8 cellular contexts compared by ENCODE assay signal in the genomic region with DNA sequence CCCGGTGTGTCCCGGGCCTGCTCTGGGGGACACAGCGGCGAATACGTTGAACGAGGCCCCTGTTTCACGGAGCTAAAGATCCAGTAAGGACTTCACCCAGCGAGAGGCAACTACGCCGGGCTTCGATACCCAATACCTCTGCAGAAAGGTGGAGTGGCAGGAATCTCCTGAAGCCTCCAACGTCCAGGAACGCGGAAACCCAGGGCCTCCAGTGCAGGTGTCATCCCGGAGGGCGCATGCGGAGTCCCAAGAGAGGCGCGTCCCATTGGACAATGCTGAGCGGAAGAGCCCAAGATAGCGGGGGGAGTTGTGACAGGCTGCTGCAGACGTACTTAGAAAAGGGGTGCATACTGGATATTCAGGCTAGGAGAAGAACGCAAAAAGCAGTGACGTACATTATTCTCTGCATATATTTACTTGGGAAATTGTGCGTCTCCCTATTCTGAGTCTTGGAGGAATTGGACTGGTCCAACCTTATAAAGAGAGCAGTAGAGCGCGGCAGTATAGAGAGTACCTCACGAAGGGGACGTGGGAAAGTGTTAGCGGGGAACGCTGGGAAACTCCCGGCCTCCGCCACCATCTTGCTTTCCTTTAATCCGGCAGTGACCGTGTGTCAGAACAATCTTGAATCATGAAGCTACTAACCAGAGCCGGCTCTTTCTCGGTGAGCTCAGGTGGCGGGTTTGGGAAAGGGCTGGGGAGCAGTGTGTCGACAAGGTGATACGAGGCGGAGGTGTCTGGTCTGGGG. TPM values are rescaled to one million over a fixed set of nuclear protein-coding genes. Genes with fewer than 3 reads are reported as not detected.
A peak's percentile ranks its signal among the peaks of the same experiment; 100 is the strongest.
DNase-seq lines count a peak whose midpoint lies in the region; ATAC-seq, FAIRE-seq and TF ChIP-seq lines count a peak whose summit lies in the region.

A gene (plus strand): TSS at position 569 of the 748 bp plus-strand sequence. CDS start 63 bp downstream, at position 632.

- H3K9me3 ChIP-seq in OCI-LY1 (ENCODE audit: low read length) (no peaks in the 10 kb centered on the region), endothelial cell of umbilical vein (replicated peaks; ENCODE audit: control insufficient read depth, insufficient read depth, low read length) (no peaks in the 10 kb centered on the region)

- peaks cover 44% of the 10 kb centered on the region for H3K4me1 ChIP-seq in OCI-LY1 (ENCODE audit: insufficient read depth, low read length, severe bottlenecking)
- H3K4me1 ChIP-seq in endothelial cell of umbilical vein (ENCODE audit: control insufficient read depth, extremely low read depth, insufficient read depth, low read length): peaks cover 16% of the 10 kb centered on the region

- CTCF ChIA-PET in endothelial cell of umbilical vein (lab: Charles Lee): interaction anchor here (1.4 to 2.1 kb wide), 3 partner anchors 146 to 347 kb away, joined by 4 to 19 read pairs (median 6); no protein-coding TSS in a partner anchor

- peak; percentile 73 for ATAC-seq in GM21526 (IDR thresholded peaks at IDR 0.05; ENCODE audit: low FRiP score, unreplicated experiment)

- POLR2A ChIA-PET in endothelial cell of umbilical vein (lab: Charles Lee): interaction anchor here (0.8 to 1.4 kb wide), 3 partner anchors 21 to 235 kb away, joined by 3 to 5 read pairs (median 3); no protein-coding TSS in a partner anchor

- TF ChIP-seq CTCF in OCI-LY1 (IDR thresholded peaks at IDR 0.05; ENCODE audit: low read length): no peak
- no peak for TF ChIP-seq CTCF in endothelial cell of umbilical vein (IDR thresholded peaks at IDR 0.05; ENCODE audit: extremely low read depth in 1 of 2, insufficient read depth in 1 of 2, low read depth in 1 of 2, low read length in 2 of 2)

- H3K9ac ChIP-seq in OCI-LY1 (ENCODE audit: low read length) (peak within 1 kb of the TSS; percentile 93), endothelial cell of umbilical vein (replicated peaks; ENCODE audit: extremely low read depth, insufficient read depth, low read length) (peak within 1 kb of the TSS; percentile 97)

- H3K4me2 ChIP-seq in OCI-LY1 (ENCODE audit: low read length) (peak within 1 kb of the TSS; percentile 94), endothelial cell of umbilical vein (ENCODE audit: insufficient read depth, low read length) (peak within 1 kb of the TSS; percentile 77)

- peak; percentile 88 for FAIRE-seq in endothelial cell of umbilical vein (lab: Jason Lieb, UNC)

- no peaks in the 10 kb centered on the region for H4K20me1 ChIP-seq in OCI-LY1 (ENCODE audit: insufficient read depth, low read length)
- no peaks in the 10 kb centered on the region for H4K20me1 ChIP-seq in endothelial cell of umbilical vein (replicated peaks; ENCODE audit: control insufficient read depth, extremely low read depth, insufficient read depth, low read length)

- H2AFZ ChIP-seq in OCI-LY1 (ENCODE audit: low read length) (peak within 1 kb of the TSS; percentile 62; the same call in 1 of the 2 replicates), endothelial cell of umbilical vein (ENCODE audit: low read depth, low read length) (peak within 1 kb of the TSS; percentile 92)

- dilution Hi-C loops in endothelial cell of umbilical vein (cut with MboI; ENCODE audit: extremely low pct_ligation_motif_present, low sequenced_read_pairs): no loop called here

- H3K36me3 ChIP-seq in OCI-LY1 (ENCODE audit: insufficient read depth, low read length): peaks cover 28% of the 10 kb centered on the region
- H3K36me3 ChIP-seq in endothelial cell of umbilical vein (ENCODE audit: control insufficient read depth in 2 of 2, extremely low read depth in 1 of 2, insufficient read depth in 2 of 2, low read length in 2 of 2): peaks cover 0 to 8% of the 10 kb centered on the region in 2 experiments

- H3K9me1 ChIP-seq in endothelial cell of umbilical vein (replicated peaks; ENCODE audit: control insufficient read depth, extremely low read depth, insufficient read depth, low read length): no peaks in the 10 kb centered on the region

- intact Hi-C loops in endothelial cell of umbilical vein (cut with micrococcal nuclease): loop anchor here (1.0 kb wide), 3 partner anchors 124 to 344 kb away; a partner anchor contains a TSS

- peaks cover 33% of the 10 kb centered on the region for H3K79me2 ChIP-seq in OCI-LY1 (ENCODE audit: insufficient read depth, low read length)
- peaks cover 44% of the 10 kb centered on the region for H3K79me2 ChIP-seq in endothelial cell of umbilical vein (ENCODE audit: control insufficient read depth, insufficient read depth, low read length)

- H3K4me3 ChIP-seq in OCI-LY1 (ENCODE audit: low read depth, low read length, poor library complexity, severe bottlenecking) (peak within 1 kb of the TSS; percentile 94), endothelial cell of umbilical vein (replicated peaks in 1 of 3; ENCODE audit: insufficient read depth in 1 of 3, low read depth in 1 of 3, low read length in 3 of 3) (peak within 1 kb of the TSS; percentile 53 to 92 (median 83))

- TF ChIP-seq POLR2A in endothelial cell of umbilical vein (IDR thresholded peaks at IDR 0.05; ENCODE audit: low read depth, low read length): peak; percentile 87

- H3K27ac ChIP-seq in OCI-LY1 (ENCODE audit: low read depth, low read length, poor library complexity, severe bottlenecking) (peak within 1 kb of the TSS; percentile 80), endothelial cell of umbilical vein (ENCODE audit: insufficient read depth, low read depth, low read length) (peak within 1 kb of the TSS; percentile 97)

- BruUV-seq in endothelial cell of umbilical vein (replicated peaks; lab: Mats Ljungman, UMichigan): no TSS peak

- DNase-seq in DMS 273 (lab: John Stamatoyannopoulos, UW; ENCODE audit: unreplicated experiment): peak; percentile 98
- DNase-seq in HuH-7 (ENCODE audit: low spot score): peak; percentile 85
- peak; percentile 80 for DNase-seq in activated CD8-positive, alpha-beta memory T cell treated with anti-CD3 and anti-CD28 coated beads, Interleukin-2, amount 50 U/mL, for 4 hours
- DNase-seq in endothelial cell of umbilical vein (ENCODE audit: low read depth, low spot score): peak; percentile 94
- peak; percentile 99 for DNase-seq in midbrain (lab: John Stamatoyannopoulos, UW)
- DNase-seq in stimulated activated CD8-positive, alpha-beta memory T cell treated with anti-CD3 and anti-CD28 coated beads, Interleukin-15, amount 100 ng/mL, for 48 hours (ENCODE audit: low read depth in 2 of 2): peak; percentile 75 to 79

- H3K9me2 ChIP-seq in OCI-LY1 (ENCODE audit: low read depth, low read length): no peaks in the 10 kb centered on the region

- no peaks in the 10 kb centered on the region for H3K27me3 ChIP-seq in OCI-LY1 (ENCODE audit: insufficient read depth, low read length)
- H3K27me3 ChIP-seq in endothelial cell of umbilical vein (ENCODE audit: control insufficient read depth in 2 of 2, insufficient read depth in 2 of 2, low read length in 2 of 2): no peaks in the 10 kb centered on the region

- no peaks in the 10 kb centered on the region for H3F3A ChIP-seq in OCI-LY1 (ENCODE audit: insufficient read depth, low read length)

TF ChIP-seq in endothelial cell of umbilical vein, 7 proteins besides CTCF, POLR2A, EP300 and RAD21:
- TF ChIP-seq POLR2AphosphoS5 (IDR thresholded peaks at IDR 0.05; ENCODE audit: insufficient read depth, low read depth, low read length): peak; percentile 76
- TF ChIP-seq, protein P1, sequence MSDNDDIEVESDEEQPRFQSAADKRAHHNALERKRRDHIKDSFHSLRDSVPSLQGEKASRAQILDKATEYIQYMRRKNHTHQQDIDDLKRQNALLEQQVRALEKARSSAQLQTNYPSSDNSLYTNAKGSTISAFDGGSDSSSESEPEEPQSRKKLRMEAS (IDR thresholded peaks at IDR 0.05; ENCODE audit: insufficient read depth, insufficient read length): no peak

RNA-seq across cellular contexts. Expression of the gene that starts here (rescaled TPM):
- total RNA-seq in endothelial cell of umbilical vein: 189 and 207 TPM in 2 replicates
- 94.8 and 132 TPM in 2 replicates for polyA plus RNA-seq in endothelial cell of umbilical vein
- polyA plus RNA-seq in endothelial cell of umbilical vein (2011; cell fraction: cytosol; rRNA removed): 166 and 184 TPM in 2 replicates
- polyA plus RNA-seq in endothelial cell of umbilical vein (2011; cell fraction: nucleus; rRNA removed): 216 and 245 TPM in 2 replicates
- 288 and 305 TPM in 2 replicates for polyA plus RNA-seq in endothelial cell of umbilical vein (2012)
- polyA minus RNA-seq in endothelial cell of umbilical vein: 236 and 270 TPM in 2 replicates
- polyA minus RNA-seq in endothelial cell of umbilical vein (2011; cell fraction: cytosol; rRNA and poly(A)+ RNA removed): 102 TPM
- polyA minus RNA-seq in endothelial cell of umbilical vein (2011; cell fraction: nucleus; rRNA and poly(A)+ RNA removed): 117 and 165 TPM in 2 replicates

Comparison
In these comparisons a context has a peak if more than half of its experiments do, and no peak if none do; other contexts are left out.
1. Peak in every context shown above with its lines: DNase-seq, ATAC-seq, H3K4me3 ChIP-seq and H3K27ac ChIP-seq.